1 cellular context compared by ENCODE assay signal in genomic region chrX:40092808-40093435, GRCh38.
TF ChIP-seq lines count a peak whose summit lies in the region.

No MANE protein-coding gene starts in this region.

TF ChIP-seq in SK-N-SH treated with all-trans-retinoic acid at 6 μM for 48 hours, 23 proteins besides CTCF, POLR2A, EP300 and RAD21:
- TF ChIP-seq CSRNP3 (CRISPR knock-in tag; IDR thresholded peaks at IDR 0.05) (no peak), POU6F1 (CRISPR knock-in tag; IDR thresholded peaks at IDR 0.05; ENCODE audit: borderline replicate concordance, low read depth) (no peak), ISL1 (CRISPR knock-in tag; IDR thresholded peaks at IDR 0.05) (no peak), TOX (CRISPR knock-in tag; IDR thresholded peaks at IDR 0.05; ENCODE audit: borderline replicate concordance) (no peak)
